Comparison of ENCODE assay signal across 16 cellular contexts in genomic region chr22:44193537-44193896, GRCh38. TPM values are rescaled to one million over a fixed set of nuclear protein-coding genes. Genes with fewer than 3 reads are reported as not detected.
DNase-seq lines count a peak whose midpoint lies in the region; ATAC-seq and TF ChIP-seq lines count a peak whose summit lies in the region.
"Had no signal": no experiment of that assay in that cellular context is flagged by ENCODE, and none has a peak within 500 bp of the region (broad histone marks: within the 10 kb centered on the region; RNA-seq: fewer than 3 reads in every experiment).

No MANE protein-coding gene starts in this region.

- H3K4me1 ChIP-seq in Loucy (ENCODE audit: insufficient read depth, low read length, poor library complexity, severe bottlenecking) = peaks cover 47% of the 10 kb centered on the region
- H3K4me1 ChIP-seq: tibial nerve had no signal

- no peaks in the 10 kb centered on the region for H3K27me3 ChIP-seq in Loucy (ENCODE audit: insufficient read depth, low read length, poor library complexity, severe bottlenecking)

- peak overlapping the region; percentile 49 for H3K9ac ChIP-seq in Loucy (ENCODE audit: low read depth, low read length, poor library complexity, severe bottlenecking)

- H3F3A ChIP-seq in Loucy (ENCODE audit: low read depth) = no peaks in the 10 kb centered on the region; the same call in 1 of the 2 replicates

- peaks cover 18% of the 10 kb centered on the region for H3K36me3 Mint-ChIP-seq in activated T-cell treated with anti-CD3 and anti-CD28 coated beads, Interleukin-2, amount 50 U/mL, for 4 hours (ENCODE audit: insufficient read depth)
- H3K36me3 Mint-ChIP-seq in activated T-cell treated with anti-CD3 and anti-CD28 coated beads, Interleukin-2, amount 50 U/mL, for 72 hours (ENCODE audit: insufficient read depth in 2 of 2) = peaks cover 9 to 18% of the 10 kb centered on the region in 2 donors
- peaks cover 0 to 33% (median 11%) of the 10 kb centered on the region in 3 donors for H3K36me3 Mint-ChIP-seq in naive thymus-derived CD8-positive, alpha-beta T cell

- no peak overlapping the region for H3K4me3 Mint-ChIP-seq in activated T-cell treated with anti-CD3 and anti-CD28 coated beads, Interleukin-2, amount 50 U/mL, for 4 hours
- peak overlapping the region in 1 of 2 donors; percentile 66 for H3K4me3 Mint-ChIP-seq in activated T-cell treated with anti-CD3 and anti-CD28 coated beads, Interleukin-2, amount 50 U/mL, for 72 hours
- peak overlapping the region; percentile 34 to 80 (median 69) for H3K4me3 Mint-ChIP-seq in naive thymus-derived CD8-positive, alpha-beta T cell

- no peaks in the 10 kb centered on the region for H3K9me3 Mint-ChIP-seq in activated T-cell treated with anti-CD3 and anti-CD28 coated beads, Interleukin-2, amount 50 U/mL, for 4 hours
- no peaks in the 10 kb centered on the region for H3K9me3 Mint-ChIP-seq in activated T-cell treated with anti-CD3 and anti-CD28 coated beads, Interleukin-2, amount 50 U/mL, for 72 hours
- H3K9me3 Mint-ChIP-seq in naive thymus-derived CD8-positive, alpha-beta T cell = peaks cover 0 to 2% (median 0%) of the 10 kb centered on the region in 9 donors

- DNase-seq in activated T-cell treated with anti-CD3 and anti-CD28 coated beads, Interleukin-2, amount 50 U/mL, for 4 hours = no peak
- DNase-seq in activated T-cell treated with anti-CD3 and anti-CD28 coated beads for 4 hours (no peak), erythroblast (lab: John Stamatoyannopoulos, UW) (no peak), NCI-H2196 treated with DMSO at 0.1 percent for 48 hours (lab: John Stamatoyannopoulos, UW; ENCODE audit: unreplicated experiment) (no peak)
- DNase-seq in activated T-cell treated with anti-CD3 and anti-CD28 coated beads, Interleukin-2, amount 50 U/mL, for 72 hours = peak; percentile 44 to 58
- peak in 3 of 10 donors; percentile 13 to 22 (median 18) for DNase-seq in naive thymus-derived CD8-positive, alpha-beta T cell
- DNase-seq: DMS53, hippocampal formation, left colon, NCI-H1092, NCI-H446 had no signal

- TF ChIP-seq CTCF in Loucy (conservative IDR thresholded peaks at IDR 0.05; ENCODE audit: low read length) = no peak

- no peaks in the 10 kb centered on the region for H4K20me1 ChIP-seq in Loucy (ENCODE audit: insufficient read depth, low read length, poor library complexity, severe bottlenecking)

- H3K27me3 Mint-ChIP-seq in activated T-cell treated with anti-CD3 and anti-CD28 coated beads, Interleukin-2, amount 50 U/mL, for 4 hours (ENCODE audit: low read depth) = no peaks in the 10 kb centered on the region
- no peaks in the 10 kb centered on the region for H3K27me3 Mint-ChIP-seq in activated T-cell treated with anti-CD3 and anti-CD28 coated beads, Interleukin-2, amount 50 U/mL, for 72 hours (ENCODE audit: low read depth)
- H3K27me3 Mint-ChIP-seq in naive thymus-derived CD8-positive, alpha-beta T cell = no peaks in the 10 kb centered on the region

- H3K4me1 Mint-ChIP-seq in activated T-cell treated with anti-CD3 and anti-CD28 coated beads, Interleukin-2, amount 50 U/mL, for 4 hours (ENCODE audit: low read depth) = peaks cover 35% of the 10 kb centered on the region
- H3K4me1 Mint-ChIP-seq in activated T-cell treated with anti-CD3 and anti-CD28 coated beads, Interleukin-2, amount 50 U/mL, for 72 hours (ENCODE audit: low read depth) = peaks cover 48% of the 10 kb centered on the region
- H3K4me1 Mint-ChIP-seq in naive thymus-derived CD8-positive, alpha-beta T cell = peaks cover 23 to 52% (median 47%) of the 10 kb centered on the region in 4 donors

- H3K9me3 ChIP-seq in Loucy (ENCODE audit: insufficient read depth, low read depth, low read length) = no peaks in the 10 kb centered on the region
- H3K9me3 ChIP-seq: esophagus muscularis mucosa, tibial nerve had no signal

- peaks cover 3% of the 10 kb centered on the region; the same call in 1 of the 2 replicates for H3K36me3 ChIP-seq in Loucy (ENCODE audit: insufficient read depth, low read length)
- H3K36me3 ChIP-seq: esophagus muscularis mucosa, tibial nerve had no signal

- H3K4me3 ChIP-seq in Loucy (ENCODE audit: low read length, poor library complexity, severe bottlenecking) = peak overlapping the region; percentile 51
- H3K4me3 ChIP-seq: esophagus muscularis mucosa, tibial nerve had no signal

- no peaks in the 10 kb centered on the region for H3K79me2 ChIP-seq in Loucy (ENCODE audit: insufficient read depth, low read length)

- TF ChIP-seq POLR2A in erythroblast (IDR thresholded peaks at IDR 0.05; ENCODE audit: low read length) = no peak

- H3K27ac Mint-ChIP-seq in activated T-cell treated with anti-CD3 and anti-CD28 coated beads, Interleukin-2, amount 50 U/mL, for 72 hours = no peak overlapping the region
- peak overlapping the region in 8 of 10 donors; percentile 0 to 78 (median 50) for H3K27ac Mint-ChIP-seq in naive thymus-derived CD8-positive, alpha-beta T cell

- H3K9me2 ChIP-seq in Loucy (replicated peaks; ENCODE audit: low read depth, low read length) = no peaks in the 10 kb centered on the region

- H3K4me2 ChIP-seq in Loucy (ENCODE audit: low read depth, low read length, poor library complexity, severe bottlenecking) = peak overlapping the region; percentile 72

- POLR2A ChIA-PET in naive thymus-derived CD8-positive, alpha-beta T cell (lab: Charles Lee) = interaction anchor here (4.6 kb wide), 1 partner anchor 11 kb away, joined by 27 read pairs; the partner anchor contains the start of gene PARVG

- peak; percentile 28 to 41 for ATAC-seq in activated T-cell treated with anti-CD3 and anti-CD28 coated beads, Interleukin-2, amount 50 U/mL, for 4 hours
- peak; percentile 43 to 53 for ATAC-seq in activated T-cell treated with anti-CD3 and anti-CD28 coated beads, Interleukin-2, amount 50 U/mL, for 72 hours (replicated peaks in 1 of 2)
- peak; percentile 46 to 50 for ATAC-seq in naive thymus-derived CD8-positive, alpha-beta T cell
- ATAC-seq in activated CD4-positive, CD25-positive, alpha-beta regulatory T cell treated with anti-CD3 and anti-CD28 coated beads, Interleukin-2, amount 50 U/mL, for 24 hours = no peak
- ATAC-seq: left colon had no signal

- H2AFZ ChIP-seq in Loucy (ENCODE audit: low read length) = no peak overlapping the region

RNA-seq across cellular contexts. Expression of gene PARVG, which starts 12.8 kb away (rescaled TPM):
- total RNA-seq in activated T-cell treated with anti-CD3 and anti-CD28 coated beads, Interleukin-2, amount 50 U/mL, for 4 hours = 10 to 100 TPM; 32.5 to 39.9 (median 39.3) TPM
- total RNA-seq in activated T-cell treated with anti-CD3 and anti-CD28 coated beads, Interleukin-2, amount 50 U/mL, for 72 hours = 10 to 100 TPM; 74.9 to 81.5 TPM
- total RNA-seq in naive thymus-derived CD8-positive, alpha-beta T cell = 100 to 1,000 TPM; 224 to 229 TPM
- 10 to 100 TPM; 60.6 to 77.8 (median 67.0) TPM for polyA plus RNA-seq in naive thymus-derived CD8-positive, alpha-beta T cell
- total RNA-seq: HT-29 had no signal

Comparison
In these comparisons a context has a peak if more than half of its experiments do, and no peak if none do; other contexts are left out.
1. DNase-seq: peak in activated T-cell treated with anti-CD3 and anti-CD28 coated beads, Interleukin-2, amount 50 U/mL, for 72 hours (2 of 2); none in activated T-cell treated with anti-CD3 and anti-CD28 coated beads, Interleukin-2, amount 50 U/mL, for 4 hours (single experiment), activated T-cell treated with anti-CD3 and anti-CD28 coated beads for 4 hours (single experiment), erythroblast (0 of 2) and NCI-H2196 treated with DMSO at 0.1 percent for 48 hours (single experiment).
2. ATAC-seq: peak in activated T-cell treated with anti-CD3 and anti-CD28 coated beads, Interleukin-2, amount 50 U/mL, for 4 hours (2 of 2), activated T-cell treated with anti-CD3 and anti-CD28 coated beads, Interleukin-2, amount 50 U/mL, for 72 hours (2 of 2) and naive thymus-derived CD8-positive, alpha-beta T cell (2 of 2); none in activated CD4-positive, CD25-positive, alpha-beta regulatory T cell treated with anti-CD3 and anti-CD28 coated beads, Interleukin-2, amount 50 U/mL, for 24 hours (0 of 2).